ENCODE assay signal across 13 cellular contexts in genomic region chr20:2036357-2036756, GRCh38. TPM values are rescaled to one million over a fixed set of nuclear protein-coding genes. Genes with fewer than 3 reads are reported as not detected.
"Had no signal": no experiment of that assay in that cellular context is flagged by ENCODE, and none has a peak within 500 bp of the region (broad histone marks: within the 10 kb centered on the region; RNA-seq: fewer than 3 reads in every experiment).

No MANE protein-coding gene starts in this region.

RNA-seq across cellular contexts. Expression of gene PDYN, which starts 42.5 kb away (rescaled TPM):
- total RNA-seq: stomach, subcutaneous adipose tissue, suprapubic skin, thoracic aorta, thyroid gland, tibial nerve, transverse colon, upper lobe of left lung, upper lobe of right lung, ureter, urinary bladder, uterus, vagina had no signal
- polyA plus RNA-seq: stomach, urinary bladder had no signal
